Comparison of ENCODE assay signal across 8 cellular contexts in genomic region chr9:34123682-34124081, GRCh38. TPM values are rescaled to one million over a fixed set of nuclear protein-coding genes. Genes with fewer than 3 reads are reported as not detected.
DNase-seq lines count a peak whose midpoint lies in the region; ATAC-seq and TF ChIP-seq lines count a peak whose summit lies in the region.

No MANE protein-coding gene starts in this region.

- peak overlapping the region; percentile 58 for H3K27ac Mint-ChIP-seq in activated CD4-positive, alpha-beta memory T cell treated with anti-CD3 and anti-CD28 coated beads for 36 hours
- H3K27ac Mint-ChIP-seq in natural killer cell = peak overlapping the region; percentile 97 to 98

- no peaks in the 10 kb centered on the region for H3K27me3 Mint-ChIP-seq in activated CD4-positive, alpha-beta memory T cell treated with anti-CD3 and anti-CD28 coated beads for 36 hours
- no peaks in the 10 kb centered on the region for H3K27me3 Mint-ChIP-seq in natural killer cell (ENCODE audit: low read depth in 2 of 2)

- peaks cover 41% of the 10 kb centered on the region for H3K4me1 Mint-ChIP-seq in activated CD4-positive, alpha-beta memory T cell treated with anti-CD3 and anti-CD28 coated beads for 36 hours (ENCODE audit: low read depth)
- H3K4me1 Mint-ChIP-seq in natural killer cell = peaks cover 61 to 69% of the 10 kb centered on the region in 2 donors

- TF ChIP-seq CTCF in GM13976 (IDR thresholded peaks at IDR 0.05; ENCODE audit: borderline replicate concordance, control extremely low read depth, extremely low read depth, insufficient read depth, missing control alignments) (no peak), natural killer cell (IDR thresholded peaks at IDR 0.05) (no peak), GM10266 (IDR thresholded peaks at IDR 0.05; ENCODE audit: control insufficient read depth, insufficient read depth, low read depth, missing control alignments) (no peak)

- CTCF ChIA-PET in activated CD4-positive, alpha-beta memory T cell treated with anti-CD3 and anti-CD28 coated beads for 36 hours (lab: Charles Lee) = interaction anchor here (0.9 to 1.9 kb wide), 2 partner anchors 129 to 280 kb away, joined by 3 to 9 read pairs; no protein-coding TSS in a partner anchor

- POLR2A ChIA-PET in activated CD4-positive, alpha-beta memory T cell treated with anti-CD3 and anti-CD28 coated beads for 36 hours (lab: Charles Lee) = interaction anchor here (0.6 to 1.1 kb wide), 2 partner anchors 21 to 55 kb away, joined by 3 to 4 read pairs; partner anchors contain the start of gene UBAP1

- in situ Hi-C loops in GM13976 (cut with MboI; ENCODE audit: low sequenced_read_pairs, unreplicated experiment) = no loop called here

- no peaks in the 10 kb centered on the region for H3K9me3 Mint-ChIP-seq in activated CD4-positive, alpha-beta memory T cell treated with anti-CD3 and anti-CD28 coated beads for 36 hours
- no peaks in the 10 kb centered on the region for H3K9me3 Mint-ChIP-seq in natural killer cell

- peak; percentile 48 for ATAC-seq in HG03064 (IDR thresholded peaks at IDR 0.05; ENCODE audit: low read depth, unreplicated experiment)
- ATAC-seq in natural killer cell = peak in 2 of 3 donors; percentile 14 to 55

- peak overlapping the region; percentile 37 for H3K4me3 Mint-ChIP-seq in activated CD4-positive, alpha-beta memory T cell treated with anti-CD3 and anti-CD28 coated beads for 36 hours
- H3K4me3 Mint-ChIP-seq in natural killer cell = peak overlapping the region; percentile 98

- intact Hi-C loops in activated CD4-positive, alpha-beta memory T cell treated with anti-CD3 and anti-CD28 coated beads for 36 hours (cut with micrococcal nuclease) = no loop called here
- intact Hi-C loops in natural killer cell (cut with micrococcal nuclease) = loop anchor here (5.0 kb wide), 1 partner anchor 204 kb away; the partner anchor contains the start of genes KIF24 and NUDT2

- peaks cover 34% of the 10 kb centered on the region for H3K36me3 Mint-ChIP-seq in activated CD4-positive, alpha-beta memory T cell treated with anti-CD3 and anti-CD28 coated beads for 36 hours
- no peaks in the 10 kb centered on the region for H3K36me3 Mint-ChIP-seq in natural killer cell

- DNase-seq in GM13976 (ENCODE audit: low spot score) (peak; percentile 53), natural killer cell (no peak), iPS-NIHi11 (ENCODE audit: low spot score) (no peak), EL (no peak), GM10266 (ENCODE audit: extremely low spot score) (no peak)
- peak; percentile 47 for DNase-seq in activated CD4-positive, alpha-beta memory T cell treated with anti-CD3 and anti-CD28 coated beads for 36 hours
- no peak for DNase-seq in activated CD4-positive, CD25-positive, alpha-beta regulatory T cell treated with anti-CD3 and anti-CD28 coated beads, Interleukin-2, amount 50 U/mL, for 72 hours

RNA-seq across cellular contexts. Expression of gene DCAF12, which starts 2.8 kb away (rescaled TPM):
- 10 to 100 TPM; 32.5 to 35.4 TPM for total RNA-seq in activated CD4-positive, alpha-beta memory T cell treated with anti-CD3 and anti-CD28 coated beads for 36 hours
- 10 to 100 TPM; 14.9 to 24.3 (median 21.3) TPM for total RNA-seq in natural killer cell

RNA-seq across cellular contexts. Expression of gene UBAP1, which starts 55.2 kb away (rescaled TPM):
- total RNA-seq in activated CD4-positive, alpha-beta memory T cell treated with anti-CD3 and anti-CD28 coated beads for 36 hours = 10 to 100 TPM; 30.5 to 32.0 TPM
- total RNA-seq in natural killer cell = 10 to 100 TPM; 43.6 to 59.3 (median 49.7) TPM

Comparison
In these comparisons a context has a peak if more than half of its experiments do, and no peak if none do; other contexts are left out.
1. DNase-seq: peak in GM13976 (single experiment) and activated CD4-positive, alpha-beta memory T cell treated with anti-CD3 and anti-CD28 coated beads for 36 hours (single experiment); none in natural killer cell (single experiment), iPS-NIHi11 (single experiment), activated CD4-positive, CD25-positive, alpha-beta regulatory T cell treated with anti-CD3 and anti-CD28 coated beads, Interleukin-2, amount 50 U/mL, for 72 hours (single experiment), EL (single experiment) and GM10266 (single experiment).